25 cellular contexts compared by ENCODE assay signal in the genomic region with DNA sequence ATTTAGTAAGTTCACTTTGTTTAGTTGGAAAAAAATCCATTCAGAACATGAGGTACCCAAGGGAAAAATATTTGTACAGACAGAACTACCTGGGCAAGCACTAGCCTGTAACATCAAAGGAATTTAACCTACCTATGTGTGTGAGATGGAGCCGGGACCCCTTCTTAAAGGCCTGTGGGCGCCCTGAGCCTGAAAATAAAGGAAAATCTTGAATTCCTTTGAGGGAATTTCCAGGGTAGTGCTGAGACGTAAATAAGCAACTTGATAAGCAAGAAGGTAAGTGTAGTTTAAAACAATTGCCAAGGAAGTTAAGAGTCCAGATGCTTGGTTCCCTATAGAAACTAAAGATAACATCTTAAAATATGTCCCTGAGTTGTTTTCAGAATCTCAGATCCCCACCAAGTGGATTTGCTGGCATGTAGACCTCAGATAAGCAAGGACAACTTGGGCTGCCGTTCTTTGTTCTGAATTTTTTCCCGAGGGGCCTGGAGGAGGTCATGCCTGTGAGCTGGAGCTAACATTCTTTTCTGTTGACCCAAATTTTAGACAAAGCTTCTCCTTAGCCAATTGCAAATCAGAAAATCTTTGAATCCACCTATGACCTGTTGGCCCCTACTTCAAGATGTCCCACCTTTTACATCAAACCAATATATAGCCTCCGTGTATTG. TPM values are rescaled to one million over a fixed set of nuclear protein-coding genes. Genes with fewer than 3 reads are reported as not detected.
"Had no signal": no experiment of that assay in that cellular context is flagged by ENCODE, and none has a peak within 500 bp of the region (broad histone marks: within the 10 kb centered on the region; RNA-seq: fewer than 3 reads in every experiment).

No MANE protein-coding gene starts in this region.

- H3K4me1 ChIP-seq: gastroesophageal sphincter, upper lobe of left lung had no signal

- H3K27me3 ChIP-seq: body of pancreas, esophagus muscularis mucosa, gastroesophageal sphincter, heart left ventricle, neutrophil, pancreas, upper lobe of left lung had no signal

- H3K9me3 Mint-ChIP-seq: activated naive CD4-positive, alpha-beta T cell treated with anti-CD3 and anti-CD28 coated beads for 36 hours; activated naive CD8-positive, alpha-beta T cell treated with anti-CD3 and anti-CD28 coated beads, Interleukin-2, amount 50 U/mL, for 24 hours; natural killer cell; T-cell; WTC11 had no signal

- H3K27ac Mint-ChIP-seq: activated naive CD4-positive, alpha-beta T cell treated with anti-CD3 and anti-CD28 coated beads for 36 hours; activated naive CD8-positive, alpha-beta T cell treated with anti-CD3 and anti-CD28 coated beads, Interleukin-2, amount 50 U/mL, for 24 hours; T-cell; WTC11 had no signal

- DNase-seq: activated CD4-positive, alpha-beta T cell treated with anti-CD3 and anti-CD28 coated beads, Interleukin-2, amount 50 U/mL, for 4 hours; activated CD8-positive, alpha-beta memory T cell treated with anti-CD3 and anti-CD28 coated beads for 24 hours; activated effector memory CD4-positive, alpha-beta T cell treated with Interleukin-2 at 50 U/mL for 16 hours; activated naive CD4-positive, alpha-beta T cell treated with anti-CD3 and anti-CD28 coated beads for 36 hours; activated naive CD8-positive, alpha-beta T cell treated with anti-CD3 and anti-CD28 coated beads, Interleukin-2, amount 50 U/mL, for 24 hours; activated T-cell treated with anti-CD3 and anti-CD28 coated beads, Interleukin-2, amount 50 U/mL, for 48 hours; body of pancreas; central memory CD4-positive, alpha-beta T cell; effector memory CD4-positive, alpha-beta T cell; heart left ventricle; left colon; midbrain; natural killer cell; pancreas; right cardiac atrium; stimulated activated CD4-positive, alpha-beta T cell treated with anti-CD3 and anti-CD28 coated beads, Interleukin-4, amount 100 ng/mL, for 24 hours; stimulated activated naive CD4-positive, alpha-beta T cell treated with Interleukin-2 at 50 U/mL for 16 hours; T-cell; T-helper 9 cell; upper lobe of left lung had no signal

- H3K27ac ChIP-seq: body of pancreas, esophagus muscularis mucosa, gastroesophageal sphincter, heart left ventricle, neutrophil, pancreas, thoracic aorta, upper lobe of left lung had no signal

- H3K9me3 ChIP-seq: body of pancreas, esophagus muscularis mucosa, gastroesophageal sphincter, heart left ventricle, neutrophil, pancreas, thoracic aorta, upper lobe of left lung had no signal

- H3K4me1 Mint-ChIP-seq: activated naive CD8-positive, alpha-beta T cell treated with anti-CD3 and anti-CD28 coated beads, Interleukin-2, amount 50 U/mL, for 24 hours; natural killer cell; T-cell had no signal

- H3K4me3 Mint-ChIP-seq: activated naive CD4-positive, alpha-beta T cell treated with anti-CD3 and anti-CD28 coated beads for 36 hours; activated naive CD8-positive, alpha-beta T cell treated with anti-CD3 and anti-CD28 coated beads, Interleukin-2, amount 50 U/mL, for 24 hours; T-cell; WTC11 had no signal

- ATAC-seq: activated naive CD8-positive, alpha-beta T cell treated with anti-CD3 and anti-CD28 coated beads, Interleukin-2, amount 50 U/mL, for 24 hours; body of pancreas; gastroesophageal sphincter; heart left ventricle; left colon; natural killer cell; right cardiac atrium; T-cell; WTC11 had no signal

- H3K27me3 Mint-ChIP-seq: activated naive CD8-positive, alpha-beta T cell treated with anti-CD3 and anti-CD28 coated beads, Interleukin-2, amount 50 U/mL, for 24 hours; T-cell had no signal

- H3K36me3 Mint-ChIP-seq: natural killer cell had no signal

RNA-seq across cellular contexts. Expression of a gene that starts 35.3 kb away (rescaled TPM):
- total RNA-seq: activated naive CD4-positive, alpha-beta T cell treated with anti-CD3 and anti-CD28 coated beads for 36 hours; body of pancreas; natural killer cell; T-cell; thoracic aorta had no signal
